In genomic region chr3:105752791-105753415, GRCh38 we compare ENCODE assay signal across 8 cellular contexts.
DNase-seq lines count a peak whose midpoint lies in the region; ATAC-seq and FAIRE-seq lines count a peak whose summit lies in the region.

No MANE protein-coding gene starts in this region.

- ATAC-seq in HG03432 (IDR thresholded peaks at IDR 0.05; ENCODE audit: unreplicated experiment) (peak; percentile 63), naive B cell (ENCODE audit: low read depth in 2 of 2) (peak; percentile 81 to 82)

- intact Hi-C loops in activated T-helper 1 cell treated with anti-CD3 and anti-CD28 coated beads, Interleukin-12 subunit alpha, Interleukin-12 subunit beta, Interleukin-2, Interleukin-4 antibody, amounts not matched to agents 30 ng/mL and 10 ng/mL and 1 ng/mL, durations not matched to agents 14 hours and 24 hours and 36 hours (cut with micrococcal nuclease), result loop anchor here (1.0 to 10.0 kb wide), 6 partner anchors 9 to 674 kb away; partner anchors contain the start of gene ALCAM

- no peak for FAIRE-seq in RCC 7860 (lab: Jason Lieb, UNC)

- peak; percentile 35 for DNase-seq in DMS 273 (lab: John Stamatoyannopoulos, UW; ENCODE audit: unreplicated experiment)
- DNase-seq in DMS 273 treated with DMSO at 0.1 percent for 48 hours (lab: John Stamatoyannopoulos, UW), result no peak
- DNase-seq in activated T-helper 1 cell treated with anti-CD3 and anti-CD28 coated beads, Interleukin-12 subunit alpha, Interleukin-12 subunit beta, Interleukin-2, Interleukin-4 antibody, amounts not matched to agents 30 ng/mL and 10 ng/mL and 1 ng/mL, durations not matched to agents 14 hours and 24 hours and 36 hours (ENCODE audit: low spot score), result peak; percentile 24
- DNase-seq in naive B cell, result peak; percentile 40
- no peak for DNase-seq in NCI-H1048 (lab: John Stamatoyannopoulos, UW)
- no peak for DNase-seq in SKM-1 (lab: John Stamatoyannopoulos, UW; ENCODE audit: unreplicated experiment)
- DNase-seq in RCC 7860 (ENCODE audit: low spot score), result no peak

- peak overlapping the region; percentile 98 for H3K27ac Mint-ChIP-seq in activated T-helper 1 cell treated with anti-CD3 and anti-CD28 coated beads, Interleukin-12 subunit alpha, Interleukin-12 subunit beta, Interleukin-2, Interleukin-4 antibody, amounts not matched to agents 30 ng/mL and 10 ng/mL and 1 ng/mL, durations not matched to agents 14 hours and 24 hours and 36 hours
- H3K27ac Mint-ChIP-seq in naive B cell, result peak overlapping the region; percentile 71 to 92 (median 91)

- H3K27me3 Mint-ChIP-seq in activated T-helper 1 cell treated with anti-CD3 and anti-CD28 coated beads, Interleukin-12 subunit alpha, Interleukin-12 subunit beta, Interleukin-2, Interleukin-4 antibody, amounts not matched to agents 30 ng/mL and 10 ng/mL and 1 ng/mL, durations not matched to agents 14 hours and 24 hours and 36 hours (ENCODE audit: insufficient read depth), result no peaks in the 10 kb centered on the region
- H3K27me3 Mint-ChIP-seq in naive B cell, result no peaks in the 10 kb centered on the region

- peaks cover 88% of the 10 kb centered on the region for H3K4me1 Mint-ChIP-seq in activated T-helper 1 cell treated with anti-CD3 and anti-CD28 coated beads, Interleukin-12 subunit alpha, Interleukin-12 subunit beta, Interleukin-2, Interleukin-4 antibody, amounts not matched to agents 30 ng/mL and 10 ng/mL and 1 ng/mL, durations not matched to agents 14 hours and 24 hours and 36 hours (ENCODE audit: low read depth)
- peaks cover 23 to 56% (median 46%) of the 10 kb centered on the region in 3 donors for H3K4me1 Mint-ChIP-seq in naive B cell

- peaks cover 42% of the 10 kb centered on the region for H3K36me3 Mint-ChIP-seq in activated T-helper 1 cell treated with anti-CD3 and anti-CD28 coated beads, Interleukin-12 subunit alpha, Interleukin-12 subunit beta, Interleukin-2, Interleukin-4 antibody, amounts not matched to agents 30 ng/mL and 10 ng/mL and 1 ng/mL, durations not matched to agents 14 hours and 24 hours and 36 hours (ENCODE audit: low read depth)
- peaks cover 5 to 8% of the 10 kb centered on the region in 2 donors for H3K36me3 Mint-ChIP-seq in naive B cell

- H3K4me3 Mint-ChIP-seq in activated T-helper 1 cell treated with anti-CD3 and anti-CD28 coated beads, Interleukin-12 subunit alpha, Interleukin-12 subunit beta, Interleukin-2, Interleukin-4 antibody, amounts not matched to agents 30 ng/mL and 10 ng/mL and 1 ng/mL, durations not matched to agents 14 hours and 24 hours and 36 hours, result peak overlapping the region; percentile 57
- H3K4me3 Mint-ChIP-seq in naive B cell, result peak overlapping the region; percentile 11 to 75 (median 60)

- no peaks in the 10 kb centered on the region for H3K9me3 Mint-ChIP-seq in activated T-helper 1 cell treated with anti-CD3 and anti-CD28 coated beads, Interleukin-12 subunit alpha, Interleukin-12 subunit beta, Interleukin-2, Interleukin-4 antibody, amounts not matched to agents 30 ng/mL and 10 ng/mL and 1 ng/mL, durations not matched to agents 14 hours and 24 hours and 36 hours
- peaks cover 0 to 2% (median 0%) of the 10 kb centered on the region in 7 donors for H3K9me3 Mint-ChIP-seq in naive B cell

Comparison
In these comparisons a context has a peak if more than half of its experiments do, and no peak if none do; other contexts are left out.
1. DNase-seq: peak in DMS 273 (single experiment), activated T-helper 1 cell treated with anti-CD3 and anti-CD28 coated beads, Interleukin-12 subunit alpha, Interleukin-12 subunit beta, Interleukin-2, Interleukin-4 antibody, amounts not matched to agents 30 ng/mL and 10 ng/mL and 1 ng/mL, durations not matched to agents 14 hours and 24 hours and 36 hours (single experiment) and naive B cell (single experiment); none in DMS 273 treated with DMSO at 0.1 percent for 48 hours (single experiment), NCI-H1048 (single experiment), SKM-1 (single experiment) and RCC 7860 (single experiment).